ENCODE assay signal across 18 cellular contexts in the genomic region with DNA sequence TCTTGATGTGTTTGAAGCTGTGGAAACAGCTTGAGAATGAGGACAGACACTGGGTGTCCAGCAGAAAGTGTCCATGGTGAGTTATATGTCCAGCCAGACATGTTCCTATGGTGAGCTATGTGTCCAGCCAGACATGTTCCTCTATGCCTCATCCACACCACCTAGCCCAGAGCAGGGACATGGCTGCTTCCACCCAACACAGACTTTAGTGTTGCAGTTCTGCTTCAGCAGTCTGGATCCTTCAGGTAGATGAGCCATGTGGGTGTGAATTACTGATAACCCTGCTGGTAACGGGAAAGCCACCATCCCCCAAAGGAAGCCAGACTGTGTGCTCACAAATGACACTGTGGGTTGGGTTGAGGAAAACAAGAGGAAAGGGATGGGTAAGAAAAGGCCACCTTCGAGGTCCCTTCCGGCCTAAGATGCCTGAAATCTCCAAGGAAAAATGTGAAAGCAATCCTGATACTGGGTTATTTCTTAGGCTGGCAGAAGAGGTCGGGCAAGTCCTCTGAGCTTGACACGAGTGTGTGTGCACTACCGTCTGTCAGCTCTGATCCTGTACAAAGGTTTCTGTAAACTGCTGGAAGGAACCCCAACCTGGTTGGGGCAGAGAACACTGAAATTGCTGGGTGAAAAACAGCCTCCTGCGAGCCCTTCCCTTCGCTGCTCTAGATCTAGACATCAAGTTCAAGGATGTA.
DNase-seq lines count a peak whose midpoint lies in the region; ATAC-seq and TF ChIP-seq lines count a peak whose summit lies in the region.
"Had no signal": no experiment of that assay in that cellular context is flagged by ENCODE, and none has a peak within 500 bp of the region (broad histone marks: within the 10 kb centered on the region; RNA-seq: fewer than 3 reads in every experiment).

No MANE protein-coding gene starts in this region.

- H3K9me1 ChIP-seq in IMR-90 (ENCODE audit: insufficient read depth, low read length), result peaks cover 11% of the 10 kb centered on the region

- H2AK9ac ChIP-seq in IMR-90 (replicated peaks; ENCODE audit: low read depth, low read length, poor library complexity), result peak overlapping the region; percentile 92

- peaks cover 51% of the 10 kb centered on the region for H3K36me3 ChIP-seq in IMR-90 (ENCODE audit: control insufficient read depth, insufficient read depth, low read length)
- no peaks in the 10 kb centered on the region for H3K36me3 ChIP-seq in smooth muscle cell (ENCODE audit: low read depth)
- H3K36me3 ChIP-seq: BE2C had no signal

- H3K27ac ChIP-seq in IMR-90 (ENCODE audit: insufficient read depth, low read length), result peak overlapping the region; percentile 38
- H3K27ac ChIP-seq in smooth muscle cell (ENCODE audit: low read depth), result peak overlapping the region; percentile 73

- peak overlapping the region; percentile 30; the same call in 1 of the 2 replicates for H2AK5ac ChIP-seq in IMR-90 (ENCODE audit: low read depth, low read length)

- H3K9ac ChIP-seq in IMR-90 (ENCODE audit: low read depth, low read length) (no peak overlapping the region), smooth muscle cell (ENCODE audit: low read depth) (no peak overlapping the region)

- no peak overlapping the region for H3K23ac ChIP-seq in IMR-90 (ENCODE audit: low read depth, low read length)

- H3K4me1 ChIP-seq in IMR-90 (ENCODE audit: control insufficient read depth, insufficient read depth, low read length) (peaks cover 10% of the 10 kb centered on the region), smooth muscle cell (ENCODE audit: low read depth) (no peaks in the 10 kb centered on the region)
- H3K4me1 ChIP-seq: BE2C, HAP-1 had no signal

- peak overlapping the region; percentile 23 for H2BK5ac ChIP-seq in IMR-90 (ENCODE audit: low read depth, low read length, poor library complexity, severe bottlenecking)

- H2AFZ ChIP-seq in IMR-90 (replicated peaks; ENCODE audit: low read length, poor library complexity) (no peak overlapping the region), smooth muscle cell (ENCODE audit: low read depth) (no peak overlapping the region)

- TF ChIP-seq CTCF in IMR-90 (conservative IDR thresholded peaks at IDR 0.05; ENCODE audit: low read depth, low read length) (no peak), chondrocyte (IDR thresholded peaks at IDR 0.05) (no peak), smooth muscle cell (IDR thresholded peaks at IDR 0.05; ENCODE audit: borderline replicate concordance, insufficient read depth, poor library complexity, severe bottlenecking) (no peak)

- BruUV-seq in IMR-90 (replicated peaks; lab: Mats Ljungman, UMichigan), result no TSS peak

- no peak overlapping the region for H3K56ac ChIP-seq in IMR-90 (ENCODE audit: extremely low read depth, insufficient read depth, low read length)

- dilution Hi-C loops in IMR-90 (cut with HindIII; ENCODE audit: low sequenced_read_pairs, unreplicated experiment), result no loop called here

- CTCF ChIA-PET in IMR-90 (lab: Yijun Ruan, JAX), result interaction anchor here (0.8 kb wide), 1 partner anchor 33 kb away, joined by 3 read pairs; no protein-coding TSS in a partner anchor

- no peak overlapping the region for H4K91ac ChIP-seq in IMR-90 (ENCODE audit: insufficient read depth, low read depth, low read length)

- H3F3A ChIP-seq in smooth muscle cell (ENCODE audit: low read depth), result no peaks in the 10 kb centered on the region

- H3K27me3 ChIP-seq in IMR-90 (ENCODE audit: control insufficient read depth, insufficient read depth, low read length) (no peaks in the 10 kb centered on the region), smooth muscle cell (ENCODE audit: low read depth) (no peaks in the 10 kb centered on the region)
- H3K27me3 ChIP-seq: BE2C had no signal

- ATAC-seq in IMR-90 (ENCODE audit: low read depth), result no peak
- no peak for ATAC-seq in HG02870 (IDR thresholded peaks at IDR 0.05; ENCODE audit: unreplicated experiment)
- no peak for ATAC-seq in HG03342 (IDR thresholded peaks at IDR 0.05; ENCODE audit: unreplicated experiment)
- ATAC-seq: activated CD4-positive, alpha-beta T cell treated with anti-CD3 and anti-CD28 coated beads for 36 hours had no signal

- intact Hi-C loops in IMR-90 (cut with micrococcal nuclease), result loop anchor here (2.0 kb wide), 1 partner anchor 115 kb away; no protein-coding TSS in a partner anchor

- H3K4me3 Mint-ChIP-seq in chondrocyte (ENCODE audit: unreplicated experiment), result no peak overlapping the region
- H3K4me3 Mint-ChIP-seq: activated CD4-positive, alpha-beta T cell treated with anti-CD3 and anti-CD28 coated beads for 36 hours; memory B cell; nephron had no signal

- H3K18ac ChIP-seq in IMR-90 (ENCODE audit: low read depth, low read length), result peak overlapping the region; percentile 5; the same call in 1 of the 2 replicates

- H3K9me3 Mint-ChIP-seq in chondrocyte (ENCODE audit: low read depth), result no peaks in the 10 kb centered on the region
- H3K9me3 Mint-ChIP-seq: nephron had no signal

- H2BK120ac ChIP-seq in IMR-90 (ENCODE audit: low read depth, low read length), result no peak overlapping the region

- H3K36me3 Mint-ChIP-seq in chondrocyte (ENCODE audit: low read depth), result peaks cover 36% of the 10 kb centered on the region

- H3K4me3 ChIP-seq in IMR-90 (ENCODE audit: insufficient read depth, low read depth, low read length) (no peak overlapping the region), smooth muscle cell (no peak overlapping the region)
- H3K4me3 ChIP-seq: HAP-1 had no signal

- no peaks in the 10 kb centered on the region for H3K27me3 Mint-ChIP-seq in chondrocyte (ENCODE audit: low read depth)
- H3K27me3 Mint-ChIP-seq: activated CD4-positive, alpha-beta T cell treated with anti-CD3 and anti-CD28 coated beads for 36 hours had no signal

- peak overlapping the region; percentile 34; the same call in 1 of the 2 replicates for H3K14ac ChIP-seq in IMR-90 (replicated peaks; ENCODE audit: low read depth, low read length)

- H3K9me3 ChIP-seq in IMR-90 (ENCODE audit: control insufficient read depth, insufficient read depth, low read length) (no peaks in the 10 kb centered on the region), smooth muscle cell (replicated peaks; ENCODE audit: low read depth) (no peaks in the 10 kb centered on the region)
- H3K9me3 ChIP-seq: BE2C, HAP-1 had no signal

- WGBS in IMR-90 (ENCODE audit: extremely low coverage in 2 of 2, insufficient read length in 1 of 2), 2 experiments, result 96% methylated on average over 4 of the region's 8 CpGs; no CpG with 5 or more reads in 1 of the 2 experiments
- WGBS in smooth muscle cell (ENCODE audit: low lambda C conversion rate), result 82% methylated on average over 8 of the region's 8 CpGs

- peaks cover 22% of the 10 kb centered on the region for H3K4me1 Mint-ChIP-seq in chondrocyte (ENCODE audit: low read depth)
- H3K4me1 Mint-ChIP-seq: activated CD4-positive, alpha-beta T cell treated with anti-CD3 and anti-CD28 coated beads for 36 hours; memory B cell; nephron had no signal

- H3K79me2 ChIP-seq in smooth muscle cell (ENCODE audit: low read depth), result no peaks in the 10 kb centered on the region

- peak overlapping the region in 1 of 2 experiments; percentile 33; a peak in 1 of 4 replicates for H4K8ac ChIP-seq in IMR-90 (ENCODE audit: low read depth in 2 of 2, low read length in 2 of 2)

- H3K4ac ChIP-seq in IMR-90 (ENCODE audit: low read depth, low read length), result peak overlapping the region; percentile 16; the same call in 1 of the 2 replicates

- 0 out of 2 replicates have a peak overlapping the region, but pooled peaks have one; percentile 10 for H4K5ac ChIP-seq in IMR-90 (ENCODE audit: low read depth, low read length)

- 0 out of 4 replicates have a peak, but pooled peaks cover 0 to 4% of the 10 kb centered on the region in 2 experiments for H3K79me1 ChIP-seq in IMR-90 (ENCODE audit: low read depth in 1 of 2, low read length in 2 of 2)

- in situ Hi-C loops in IMR-90 (cut with MboI; ENCODE audit: low sequenced_read_pairs), result loop anchor here (25.0 kb wide), 2 partner anchors 155 to 480 kb away; no protein-coding TSS in a partner anchor

- no peak overlapping the region for H2BK15ac ChIP-seq in IMR-90 (ENCODE audit: low read depth, low read length)

- DNase-seq in IMR-90, result no peak
- DNase-seq in chondrocyte (ENCODE audit: low spot score), result no peak
- peak; percentile 35 for DNase-seq in mesenteric fat pad (ENCODE audit: low spot score)
- DNase-seq in smooth muscle cell (lab: John Stamatoyannopoulos, UW; ENCODE audit: unreplicated experiment), result no peak
- no peak for DNase-seq in stimulated activated CD4-positive, alpha-beta T cell treated with anti-CD3 and anti-CD28 coated beads, Interleukin-15, amount 100 ng/mL, for 24 hours
- DNase-seq: activated CD4-positive, alpha-beta T cell treated with anti-CD3 and anti-CD28 coated beads for 36 hours; BE2C; effector CD4-positive, alpha-beta T cell; Karpas-422; NCI-H1105; NCI-H2107; NCI-H524 treated with DMSO at 0.1 percent for 48 hours; stimulated activated CD4-positive, alpha-beta T cell treated with anti-CD3 and anti-CD28 coated beads, Interleukin-4, amount 100 ng/mL, for 1 hour had no signal

- H2BK20ac ChIP-seq in IMR-90 (ENCODE audit: low read depth, low read length), result no peak overlapping the region

- H3K27ac Mint-ChIP-seq in chondrocyte (ENCODE audit: unreplicated experiment), result peak overlapping the region; percentile 90
- H3K27ac Mint-ChIP-seq: activated CD4-positive, alpha-beta T cell treated with anti-CD3 and anti-CD28 coated beads for 36 hours; memory B cell had no signal

- H4K20me1 ChIP-seq in IMR-90 (ENCODE audit: insufficient read depth, low read length) (no peaks in the 10 kb centered on the region), smooth muscle cell (ENCODE audit: low read depth) (no peaks in the 10 kb centered on the region)

- POLR2A ChIA-PET in IMR-90 (lab: Charles Lee; ENCODE audit: unreplicated experiment), result interaction anchor here (1.0 kb wide), 1 partner anchor 62 kb away, joined by 4 read pairs; no protein-coding TSS in a partner anchor

- H3K4me2 ChIP-seq in IMR-90 (ENCODE audit: low read depth, low read length) (no peak overlapping the region), smooth muscle cell (peak overlapping the region; percentile 69)

- TF ChIP-seq RAD21 in IMR-90 (IDR thresholded peaks at IDR 0.05; ENCODE audit: low read length), result no peak

- no peak for TF ChIP-seq POLR2A in IMR-90 (IDR thresholded peaks at IDR 0.05; ENCODE audit: low read depth, low read length)

TF ChIP-seq in IMR-90, 13 proteins besides CTCF, POLR2A, EP300 and RAD21:
- no peak for TF ChIP-seq RFX5 (IDR thresholded peaks at IDR 0.05; ENCODE audit: low read depth, low read length)
- TF ChIP-seq BHLHE40 (IDR thresholded peaks at IDR 0.05; ENCODE audit: low read depth, low read length), result no peak
- TF ChIP-seq, protein P1, sequence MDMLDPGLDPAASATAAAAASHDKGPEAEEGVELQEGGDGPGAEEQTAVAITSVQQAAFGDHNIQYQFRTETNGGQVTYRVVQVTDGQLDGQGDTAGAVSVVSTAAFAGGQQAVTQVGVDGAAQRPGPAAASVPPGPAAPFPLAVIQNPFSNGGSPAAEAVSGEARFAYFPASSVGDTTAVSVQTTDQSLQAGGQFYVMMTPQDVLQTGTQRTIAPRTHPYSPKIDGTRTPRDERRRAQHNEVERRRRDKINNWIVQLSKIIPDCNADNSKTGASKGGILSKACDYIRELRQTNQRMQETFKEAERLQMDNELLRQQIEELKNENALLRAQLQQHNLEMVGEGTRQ (IDR thresholded peaks at IDR 0.05; ENCODE audit: low read depth, low read length), result no peak
- no peak for TF ChIP-seq NFE2L2 (IDR thresholded peaks at IDR 0.05; ENCODE audit: low read depth, low read length)
TF ChIP-seq in IMR-90: peak in this region for 0.
